In the genomic region with DNA sequence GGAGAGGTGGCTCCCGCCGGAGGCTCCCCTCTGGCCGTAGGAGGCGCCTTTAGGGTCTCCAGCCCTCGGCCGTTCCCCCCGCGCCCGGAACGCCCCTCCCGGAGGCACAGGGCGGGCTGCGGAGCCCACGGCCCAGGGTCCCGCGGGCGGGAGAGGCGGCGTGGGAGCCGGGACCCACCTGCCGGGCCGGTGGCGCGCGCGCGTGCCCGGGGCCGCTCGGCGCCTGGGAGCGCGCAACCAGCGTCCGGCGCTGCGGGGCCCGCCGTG, we compare ENCODE assay signal across 7 cellular contexts. TPM values are rescaled to one million over a fixed set of nuclear protein-coding genes. Genes with fewer than 3 reads are reported as not detected.
DNase-seq lines count a peak whose midpoint lies in the region; ATAC-seq and TF ChIP-seq lines count a peak whose summit lies in the region.

Gene MIF4GD, minus strand, starts transcription at position 266 of the 267 bp plus-strand sequence. CDS start 1,036 bp downstream, outside the sequence.

- peaks cover 3% of the 10 kb centered on the region for H3K36me3 Mint-ChIP-seq in neural crest cell (ENCODE audit: low read depth)

- peak within 1 kb of the TSS; percentile 94 for H3K4me3 ChIP-seq in SJSA1

- H3K27ac ChIP-seq in SJSA1: peak within 1 kb of the TSS; percentile 59

- peaks cover 43% of the 10 kb centered on the region for H3K36me3 ChIP-seq in SJSA1

- H3K9me3 ChIP-seq in SJSA1 (replicated peaks): peaks cover 7% of the 10 kb centered on the region

- no peak within 1 kb of the TSS for H3K27ac Mint-ChIP-seq in neural crest cell (ENCODE audit: unreplicated experiment)

- peak within 1 kb of the TSS; percentile 82 for H3K4me3 Mint-ChIP-seq in neural crest cell

- no peak for TF ChIP-seq CTCF in neural crest cell (conservative IDR thresholded peaks at IDR 0.05)

- no peaks in the 10 kb centered on the region for H3K9me3 Mint-ChIP-seq in neural crest cell

- DNase-seq in SJSA1 (ENCODE audit: low read depth in 1 of 2, low spot score in 2 of 2) (no peak), neural crest cell (ENCODE audit: low read depth, low spot score) (no peak), OCI-M1 (lab: John Stamatoyannopoulos, UW) (no peak), NCI-H2196 treated with DMSO at 0.1 percent for 48 hours (lab: John Stamatoyannopoulos, UW; ENCODE audit: unreplicated experiment) (no peak)

- H3K4me1 ChIP-seq in SJSA1 (replicated peaks): peaks cover 20% of the 10 kb centered on the region

- ATAC-seq in GM21737 (IDR thresholded peaks at IDR 0.05; ENCODE audit: unreplicated experiment): peak; percentile 19
- ATAC-seq in esophagus mucosa: no peak
- ATAC-seq in GM21786 (IDR thresholded peaks at IDR 0.05; ENCODE audit: unreplicated experiment): no peak

- H3K4me1 Mint-ChIP-seq in neural crest cell: peaks cover 17% of the 10 kb centered on the region

- no peaks in the 10 kb centered on the region for H3K27me3 ChIP-seq in SJSA1 (replicated peaks)

- H3K27me3 Mint-ChIP-seq in neural crest cell (ENCODE audit: low read depth): no peaks in the 10 kb centered on the region

RNA-seq across cellular contexts. Expression of gene MIF4GD, which starts in this region (rescaled TPM):
- total RNA-seq in SJSA1 (2014; rRNA removed; shearing (Covaris generic)): 8.5 and 10.7 TPM in 2 replicates
- total RNA-seq in esophagus mucosa (18.4 TPM), neural crest cell (13.8 and 15.9 TPM in 2 replicates)
